In genomic region chr12:113837059-113837458, GRCh38 we compare ENCODE assay signal across 15 cellular contexts.
"Had no signal": no experiment of that assay in that cellular context is flagged by ENCODE, and none has a peak within 500 bp of the region (broad histone marks: within the 10 kb centered on the region; RNA-seq: fewer than 3 reads in every experiment).

No MANE protein-coding gene starts in this region.

- H3K4me3 ChIP-seq: esophagus muscularis mucosa, prostate gland, right lobe of liver, upper lobe of left lung had no signal

- H3K4me1 ChIP-seq: esophagus muscularis mucosa, prostate gland, right lobe of liver, upper lobe of left lung had no signal

- H3K27me3 Mint-ChIP-seq: naive B cell had no signal

- DNase-seq: activated CD4-positive, alpha-beta T cell treated with anti-CD3 and anti-CD28 coated beads, Interleukin-2, amount 50 U/mL, for 4 hours; activated CD4-positive, CD25-positive, alpha-beta regulatory T cell treated with anti-CD3 and anti-CD28 coated beads, Interleukin-2, amount 50 U/mL, for 72 hours; activated naive CD4-positive, alpha-beta T cell treated with anti-CD3 and anti-CD28 coated beads, Interleukin-2, amount 50 U/mL, for 16 hours; activated T-cell treated with anti-CD3 and anti-CD28 coated beads, Interleukin-2, amount 50 U/mL, for 1 hour; amygdala; brain microvascular endothelial cell; naive B cell; nucleus accumbens; right lobe of liver; stimulated activated CD4-positive, alpha-beta T cell treated with anti-CD3 and anti-CD28 coated beads, Interleukin-12 subunit alpha, Interleukin-12 subunit beta, amount 100 ng/mL, for 4 hours; stimulated activated naive CD4-positive, alpha-beta T cell; T-helper 9 cell; upper lobe of left lung had no signal

- H3K27ac ChIP-seq: brain microvascular endothelial cell, esophagus muscularis mucosa, prostate gland, right lobe of liver, upper lobe of left lung had no signal

- ATAC-seq: right lobe of liver had no signal

- H3K9me3 ChIP-seq: esophagus muscularis mucosa, prostate gland, right lobe of liver, upper lobe of left lung had no signal

- H3K27me3 ChIP-seq: brain microvascular endothelial cell, esophagus muscularis mucosa, right lobe of liver, upper lobe of left lung had no signal

- H3K9me3 Mint-ChIP-seq: naive B cell had no signal

- H3K36me3 ChIP-seq: prostate gland, right lobe of liver had no signal
